1 cellular context compared by ENCODE assay signal in the genomic region with DNA sequence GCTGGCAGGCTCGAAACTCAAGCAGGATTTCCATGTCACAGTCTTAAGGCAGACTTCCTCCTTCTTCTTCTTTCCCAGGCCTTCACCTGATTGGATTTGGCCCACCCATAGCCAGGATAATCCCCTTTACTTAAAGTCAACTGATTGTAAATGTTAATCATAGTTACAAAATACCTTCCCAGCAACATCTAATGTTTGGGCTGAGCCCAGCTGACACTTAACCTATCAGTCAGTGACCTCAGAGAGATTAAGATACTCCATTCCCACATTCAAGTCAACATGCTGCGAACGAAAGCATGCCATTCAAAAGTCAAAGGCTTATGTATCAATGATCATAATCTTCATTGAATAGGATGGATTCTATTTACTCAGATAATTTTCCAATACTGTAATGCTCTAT.
A peak's percentile ranks its signal among the peaks of the same experiment; 100 is the strongest.
TF ChIP-seq lines count a peak whose summit lies in the region.

No MANE protein-coding gene starts in this region.

TF ChIP-seq in K562, 482 proteins besides CTCF, POLR2A, EP300 and RAD21 (continued from another document):
- TF ChIP-seq, protein P1, sequence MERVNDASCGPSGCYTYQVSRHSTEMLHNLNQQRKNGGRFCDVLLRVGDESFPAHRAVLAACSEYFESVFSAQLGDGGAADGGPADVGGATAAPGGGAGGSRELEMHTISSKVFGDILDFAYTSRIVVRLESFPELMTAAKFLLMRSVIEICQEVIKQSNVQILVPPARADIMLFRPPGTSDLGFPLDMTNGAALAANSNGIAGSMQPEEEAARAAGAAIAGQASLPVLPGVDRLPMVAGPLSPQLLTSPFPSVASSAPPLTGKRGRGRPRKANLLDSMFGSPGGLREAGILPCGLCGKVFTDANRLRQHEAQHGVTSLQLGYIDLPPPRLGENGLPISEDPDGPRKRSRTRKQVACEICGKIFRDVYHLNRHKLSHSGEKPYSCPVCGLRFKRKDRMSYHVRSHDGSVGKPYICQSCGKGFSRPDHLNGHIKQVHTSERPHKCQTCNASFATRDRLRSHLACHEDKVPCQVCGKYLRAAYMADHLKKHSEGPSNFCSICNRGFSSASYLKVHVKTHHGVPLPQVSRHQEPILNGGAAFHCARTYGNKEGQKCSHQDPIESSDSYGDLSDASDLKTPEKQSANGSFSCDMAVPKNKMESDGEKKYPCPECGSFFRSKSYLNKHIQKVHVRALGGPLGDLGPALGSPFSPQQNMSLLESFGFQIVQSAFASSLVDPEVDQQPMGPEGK (CRISPR knock-in tag; IDR thresholded peaks at IDR 0.05; ENCODE audit: borderline replicate concordance) = no peak
- TF ChIP-seq ZNF12 (CRISPR knock-in tag; IDR thresholded peaks at IDR 0.05) (no peak), CBX8 (IDR thresholded peaks at IDR 0.05; ENCODE audit: borderline replicate concordance, extremely low read depth, low read depth, low read length, poor library complexity, severe bottlenecking) (peak; percentile 94), NR1H2 (CRISPR knock-in tag; IDR thresholded peaks at IDR 0.05) (0 out of 2 replicates have a peak, but pooled peaks have one; percentile 46)
- TF ChIP-seq, protein P2, sequence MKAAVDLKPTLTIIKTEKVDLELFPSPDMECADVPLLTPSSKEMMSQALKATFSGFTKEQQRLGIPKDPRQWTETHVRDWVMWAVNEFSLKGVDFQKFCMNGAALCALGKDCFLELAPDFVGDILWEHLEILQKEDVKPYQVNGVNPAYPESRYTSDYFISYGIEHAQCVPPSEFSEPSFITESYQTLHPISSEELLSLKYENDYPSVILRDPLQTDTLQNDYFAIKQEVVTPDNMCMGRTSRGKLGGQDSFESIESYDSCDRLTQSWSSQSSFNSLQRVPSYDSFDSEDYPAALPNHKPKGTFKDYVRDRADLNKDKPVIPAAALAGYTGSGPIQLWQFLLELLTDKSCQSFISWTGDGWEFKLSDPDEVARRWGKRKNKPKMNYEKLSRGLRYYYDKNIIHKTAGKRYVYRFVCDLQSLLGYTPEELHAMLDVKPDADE (conservative IDR thresholded peaks at IDR 0.05; ENCODE audit: control insufficient read depth, low read depth, low read length) = no peak
TF ChIP-seq in K562: peak in this region for 4.
